12 cellular contexts compared by ENCODE assay signal in genomic region chr2:9639000-9639602, GRCh38. TPM values are rescaled to one million over a fixed set of nuclear protein-coding genes. Genes with fewer than 3 reads are reported as not detected.
A peak's percentile ranks its signal among the peaks of the same experiment; 100 is the strongest.
DNase-seq lines count a peak whose midpoint lies in the region; ATAC-seq and TF ChIP-seq lines count a peak whose summit lies in the region.
"Had no signal": no experiment of that assay in that cellular context is flagged by ENCODE, and none has a peak within 500 bp of the region (broad histone marks: within the 10 kb centered on the region; RNA-seq: fewer than 3 reads in every experiment).

No MANE protein-coding gene starts in this region.

- no peak for TF ChIP-seq CTCF in MCF 10A (IDR thresholded peaks at IDR 0.05; ENCODE audit: unreplicated experiment)
- no peak for TF ChIP-seq CTCF in mammary epithelial cell (conservative IDR thresholded peaks at IDR 0.05 in 1 of 2, IDR thresholded peaks at IDR 0.05 in 1 of 2; ENCODE audit: extremely low read depth in 1 of 2, insufficient read depth in 1 of 2, low read depth in 1 of 2, low read length in 2 of 2)
- no peak for TF ChIP-seq CTCF in fibroblast of the aortic adventitia (IDR thresholded peaks at IDR 0.05; ENCODE audit: insufficient read depth, low read length)
- TF ChIP-seq CTCF in osteoblast (IDR thresholded peaks at IDR 0.05; ENCODE audit: extremely low read depth, low read depth, low read length), result no peak

- H3K9me3 Mint-ChIP-seq in MCF 10A (ENCODE audit: unreplicated experiment), result no peaks in the 10 kb centered on the region
- H3K9me3 Mint-ChIP-seq: activated T-helper 1 cell treated with anti-CD3 and anti-CD28 coated beads, Interleukin-12 subunit alpha, Interleukin-12 subunit beta, Interleukin-2, Interleukin-4 antibody, amounts not matched to agents 30 ng/mL and 10 ng/mL and 1 ng/mL, durations not matched to agents 14 hours and 24 hours and 36 hours; stimulated activated memory B cell treated with anti-CD40 and anti-IgM and Interleukin-4, amounts not matched to agents 10 μg/mL and 1 μg/mL and 100 μg/mL, for 72 hours had no signal

- in situ Hi-C loops in mammary epithelial cell (cut with MboI; ENCODE audit: low sequenced_read_pairs in 2 of 2), result loop anchor here in 1 of 2 donors (10.0 kb wide), 1 partner anchor 116 kb away; no protein-coding TSS in a partner anchor

- H4K20me1 ChIP-seq in mammary epithelial cell (ENCODE audit: insufficient read depth, low read length) (no peaks in the 10 kb centered on the region), osteoblast (ENCODE audit: insufficient read depth, low read length) (no peaks in the 10 kb centered on the region)

- no peak for ATAC-seq in GM19463 (IDR thresholded peaks at IDR 0.05; ENCODE audit: unreplicated experiment)
- no peak for ATAC-seq in HG02981 (IDR thresholded peaks at IDR 0.05; ENCODE audit: unreplicated experiment)
- ATAC-seq in HG02588 (IDR thresholded peaks at IDR 0.05; ENCODE audit: unreplicated experiment), result no peak
- no peak for ATAC-seq in GM21526 (IDR thresholded peaks at IDR 0.05; ENCODE audit: low FRiP score, unreplicated experiment)
- ATAC-seq: stimulated activated memory B cell treated with anti-CD40 and anti-IgM and Interleukin-4, amounts not matched to agents 10 μg/mL and 1 μg/mL and 100 μg/mL, for 72 hours had no signal

- H3K27me3 Mint-ChIP-seq in MCF 10A (ENCODE audit: insufficient read depth, unreplicated experiment), result no peaks in the 10 kb centered on the region

- H3K4me3 ChIP-seq in mammary epithelial cell (replicated peaks in 1 of 3; ENCODE audit: insufficient read depth in 1 of 3, low read depth in 2 of 3, low read length in 3 of 3) (no peak overlapping the region), fibroblast of the aortic adventitia (ENCODE audit: low read depth, low read length) (no peak overlapping the region), osteoblast (ENCODE audit: insufficient read depth, low read length) (no peak overlapping the region)

- no peaks in the 10 kb centered on the region for H3K36me3 Mint-ChIP-seq in MCF 10A (ENCODE audit: insufficient read depth, unreplicated experiment)
- H3K36me3 Mint-ChIP-seq: stimulated activated memory B cell treated with anti-CD40 and anti-IgM and Interleukin-4, amounts not matched to agents 10 μg/mL and 1 μg/mL and 100 μg/mL, for 72 hours had no signal

- H3K4me2 ChIP-seq in mammary epithelial cell (ENCODE audit: insufficient read depth, low read depth, low read length) (no peak overlapping the region), osteoblast (ENCODE audit: insufficient read depth, low read length) (peak overlapping the region; percentile 59)

- POLR2A ChIA-PET in MCF 10A (lab: Yijun Ruan, JAX), result interaction anchor here (0.7 to 3.7 kb wide), 9 partner anchors 9 to 162 kb away, joined by 3 to 28 read pairs (median 8); partner anchors contain the start of genes ADAM17 and YWHAQ

- intact Hi-C loops in MCF 10A (cut with micrococcal nuclease) (loop anchor here (2.0 kb wide), 1 partner anchor 16 kb away; no protein-coding TSS in a partner anchor), mammary epithelial cell (cut with micrococcal nuclease) (no loop called here)

- 81% methylated on average over 6 of the region's 6 CpGs for WGBS in mammary epithelial cell (ENCODE audit: low coverage, missing lambda C conversion rate)

- no peak overlapping the region for H2AFZ ChIP-seq in mammary epithelial cell (ENCODE audit: low read depth, low read length)
- no peak overlapping the region for H2AFZ ChIP-seq in osteoblast (ENCODE audit: low read length)

- H3K27ac Mint-ChIP-seq in MCF 10A (ENCODE audit: low read depth, unreplicated experiment), result peak overlapping the region; percentile 63
- H3K27ac Mint-ChIP-seq: activated T-helper 1 cell treated with anti-CD3 and anti-CD28 coated beads, Interleukin-12 subunit alpha, Interleukin-12 subunit beta, Interleukin-2, Interleukin-4 antibody, amounts not matched to agents 30 ng/mL and 10 ng/mL and 1 ng/mL, durations not matched to agents 14 hours and 24 hours and 36 hours; stimulated activated memory B cell treated with anti-CD40 and anti-IgM and Interleukin-4, amounts not matched to agents 10 μg/mL and 1 μg/mL and 100 μg/mL, for 72 hours had no signal

- H3K9ac ChIP-seq in mammary epithelial cell (ENCODE audit: insufficient read depth, low read length), result no peak overlapping the region

- dilution Hi-C loops in mammary epithelial cell (cut with HindIII; ENCODE audit: low sequenced_read_pairs), result no loop called here

- H3K4me1 ChIP-seq in mammary epithelial cell (ENCODE audit: insufficient read depth, low read length), result peaks cover 45% of the 10 kb centered on the region
- peaks cover 30% of the 10 kb centered on the region for H3K4me1 ChIP-seq in osteoblast (ENCODE audit: insufficient read depth, low read length)

- H3K79me2 ChIP-seq in mammary epithelial cell (ENCODE audit: insufficient read depth, low read length), result no peaks in the 10 kb centered on the region
- H3K79me2 ChIP-seq in osteoblast (ENCODE audit: insufficient read depth, low read length), result no peaks in the 10 kb centered on the region

- H3K4me1 Mint-ChIP-seq in MCF 10A (ENCODE audit: insufficient read depth, unreplicated experiment), result peaks cover 50% of the 10 kb centered on the region

- H3K27me3 ChIP-seq in mammary epithelial cell (ENCODE audit: insufficient read depth, low read length) (no peaks in the 10 kb centered on the region), osteoblast (ENCODE audit: insufficient read depth, low read length) (no peaks in the 10 kb centered on the region)

- H3K27ac ChIP-seq in mammary epithelial cell (ENCODE audit: insufficient read depth, low read depth, low read length) (no peak overlapping the region), osteoblast (ENCODE audit: low read depth, low read length) (peak overlapping the region; percentile 54)

- H3K9me3 ChIP-seq in mammary epithelial cell (replicated peaks; ENCODE audit: insufficient read depth, low read length), result no peaks in the 10 kb centered on the region
- no peaks in the 10 kb centered on the region for H3K9me3 ChIP-seq in osteoblast (ENCODE audit: low read depth, low read length)

- BruUV-seq in MCF 10A (replicated peaks; lab: Mats Ljungman, UMichigan) (no TSS peak), mammary epithelial cell (replicated peaks; lab: Mats Ljungman, UMichigan) (no TSS peak)

- CTCF ChIA-PET in MCF 10A (lab: Yijun Ruan, JAX) (interaction anchor here (1.0 kb wide), 1 partner anchor 113 kb away, joined by 3 read pairs; no protein-coding TSS in a partner anchor), mammary epithelial cell (lab: Charles Lee; ENCODE audit: low non-redundant PET) (no interaction called here)

- H3K36me3 ChIP-seq in mammary epithelial cell (ENCODE audit: insufficient read depth, low read length) (no peaks in the 10 kb centered on the region), osteoblast (ENCODE audit: insufficient read depth, low read length) (no peaks in the 10 kb centered on the region)

- DNase-seq in MCF 10A (ENCODE audit: unreplicated experiment) (no peak), mammary epithelial cell (no peak), fibroblast of the aortic adventitia (ENCODE audit: low read depth) (peak; percentile 44), osteoblast (ENCODE audit: insufficient read length, low spot score, missing footprints) (no peak)
- DNase-seq: activated CD4-positive, alpha-beta T cell treated with anti-CD3 and anti-CD28 coated beads for 1 hour; NCI-H1436 had no signal

- peak overlapping the region; percentile 31 for H3K4me3 Mint-ChIP-seq in MCF 10A (ENCODE audit: unreplicated experiment)
- H3K4me3 Mint-ChIP-seq: activated T-helper 1 cell treated with anti-CD3 and anti-CD28 coated beads, Interleukin-12 subunit alpha, Interleukin-12 subunit beta, Interleukin-2, Interleukin-4 antibody, amounts not matched to agents 30 ng/mL and 10 ng/mL and 1 ng/mL, durations not matched to agents 14 hours and 24 hours and 36 hours; stimulated activated memory B cell treated with anti-CD40 and anti-IgM and Interleukin-4, amounts not matched to agents 10 μg/mL and 1 μg/mL and 100 μg/mL, for 72 hours had no signal

RNA-seq across cellular contexts. Expression of gene YWHAQ, which starts 8.3 kb away (rescaled TPM):
- total RNA-seq in MCF 10A (2022) (239 TPM in 2 replicates), mammary epithelial cell (100 to 1,000 TPM; 326 to 442 TPM), fibroblast of the aortic adventitia (ENCODE audit: low replicate concordance) (152 and 562 TPM in 2 replicates), osteoblast (242 and 285 TPM in 2 replicates)
- 411 TPM for polyA plus RNA-seq in mammary epithelial cell
- 469 TPM for polyA minus RNA-seq in mammary epithelial cell
